Comparison of ENCODE assay signal across 8 cellular contexts in genomic region chr22:49827853-49828598, GRCh38. TPM values are rescaled to one million over a fixed set of nuclear protein-coding genes. Genes with fewer than 3 reads are reported as not detected.
DNase-seq lines count a peak whose midpoint lies in the region; ATAC-seq and TF ChIP-seq lines count a peak whose summit lies in the region.

BRD1 (minus strand) TSS chr22:49827873; CDS start chr22:49824317, 3,556 bp downstream.

- no peaks in the 10 kb centered on the region for H3K27me3 Mint-ChIP-seq in activated CD4-positive, alpha-beta memory T cell treated with anti-CD3 and anti-CD28 coated beads for 36 hours

- ATAC-seq in lung (ENCODE audit: insufficient read depth, low FRiP score) = peak; percentile 81

- CTCF ChIA-PET in activated CD4-positive, alpha-beta memory T cell treated with anti-CD3 and anti-CD28 coated beads for 36 hours (lab: Charles Lee) = no interaction called here

- WGBS in lung, 2 donors = 14 to 18% methylated on average over 43 to 54 of the region's 54 CpGs

- no peaks in the 10 kb centered on the region for H3K9me3 Mint-ChIP-seq in activated CD4-positive, alpha-beta memory T cell treated with anti-CD3 and anti-CD28 coated beads for 36 hours

- H3K36me3 ChIP-seq in lung (ENCODE audit: control insufficient read depth in 2 of 2, insufficient read depth in 2 of 2, low read length in 2 of 2) = peaks cover 5 to 16% of the 10 kb centered on the region in 2 donors

- peak; percentile 59 to 73 for DNase-seq in SHP77 (lab: John Stamatoyannopoulos, UW)
- no peak for DNase-seq in SHP77 treated with DMSO at 0.1 percent for 48 hours (lab: John Stamatoyannopoulos, UW)
- peak; percentile 36 for DNase-seq in NCI-H1105 (lab: John Stamatoyannopoulos, UW)
- peak; percentile 53 for DNase-seq in activated CD4-positive, alpha-beta memory T cell treated with anti-CD3 and anti-CD28 coated beads for 36 hours
- peak; percentile 11 for DNase-seq in effector CD8-positive, alpha-beta T cell (lab: John Stamatoyannopoulos, UW)
- DNase-seq in lung (ENCODE audit: low spot score) = no peak
- DNase-seq in stimulated activated CD8-positive, alpha-beta memory T cell treated with anti-CD3 and anti-CD28 coated beads, Interleukin-15, amount 100 ng/mL, for 48 hours (ENCODE audit: low read depth in 2 of 2) = peak; percentile 51 to 56
- no peak for DNase-seq in pons (ENCODE audit: low spot score)

- no peak for TF ChIP-seq CTCF in lung (IDR thresholded peaks at IDR 0.05; ENCODE audit: control extremely low read depth, extremely low read depth)

- no peaks in the 10 kb centered on the region for H3K9me3 ChIP-seq in lung (ENCODE audit: control insufficient read depth in 2 of 2, insufficient read depth in 1 of 2, low read length in 1 of 2)

- H3K4me1 ChIP-seq in lung (ENCODE audit: control insufficient read depth in 2 of 2, insufficient read depth in 2 of 2, low read length in 2 of 2) = peaks cover 0 to 19% of the 10 kb centered on the region in 2 donors

- intact Hi-C loops in activated CD4-positive, alpha-beta memory T cell treated with anti-CD3 and anti-CD28 coated beads for 36 hours (cut with micrococcal nuclease) = no loop called here

- peak within 1 kb of the TSS; percentile 90 for H3K4me3 Mint-ChIP-seq in activated CD4-positive, alpha-beta memory T cell treated with anti-CD3 and anti-CD28 coated beads for 36 hours

- peaks cover 29% of the 10 kb centered on the region for H3K36me3 Mint-ChIP-seq in activated CD4-positive, alpha-beta memory T cell treated with anti-CD3 and anti-CD28 coated beads for 36 hours

- peak within 1 kb of the TSS; percentile 72 for H3K4me3 ChIP-seq in lung

- no peaks in the 10 kb centered on the region for H3K27me3 ChIP-seq in lung (ENCODE audit: control insufficient read depth, insufficient read depth)

- POLR2A ChIA-PET in activated CD4-positive, alpha-beta memory T cell treated with anti-CD3 and anti-CD28 coated beads for 36 hours (lab: Charles Lee) = interaction anchor here (1.1 to 1.2 kb wide), 2 partner anchors 37 to 88 kb away, joined by 3 read pairs; no protein-coding TSS in a partner anchor

- H3K27ac ChIP-seq in lung (ENCODE audit: low read depth in 1 of 2, low read length in 1 of 2) = peak within 1 kb of the TSS; percentile 87 to 88

- peaks cover 52% of the 10 kb centered on the region for H3K4me1 Mint-ChIP-seq in activated CD4-positive, alpha-beta memory T cell treated with anti-CD3 and anti-CD28 coated beads for 36 hours (ENCODE audit: low read depth)

- H3K27ac Mint-ChIP-seq in activated CD4-positive, alpha-beta memory T cell treated with anti-CD3 and anti-CD28 coated beads for 36 hours = peak within 1 kb of the TSS; percentile 92

RNA-seq across cellular contexts. Expression of gene BRD1, which starts in this region (rescaled TPM):
- total RNA-seq in activated CD4-positive, alpha-beta memory T cell treated with anti-CD3 and anti-CD28 coated beads for 36 hours = 10 to 100 TPM; 27.5 to 30.2 TPM
- total RNA-seq in lung = 10 to 100 TPM; 36.4 to 51.5 TPM
- polyA plus RNA-seq in lung = 10 to 100 TPM; 16.6 to 19.8 TPM

Comparison
In these comparisons a context has a peak if more than half of its experiments do, and no peak if none do; other contexts are left out.
1. DNase-seq: peak in SHP77 (2 of 2), NCI-H1105 (single experiment), activated CD4-positive, alpha-beta memory T cell treated with anti-CD3 and anti-CD28 coated beads for 36 hours (single experiment), effector CD8-positive, alpha-beta T cell (single experiment) and stimulated activated CD8-positive, alpha-beta memory T cell treated with anti-CD3 and anti-CD28 coated beads, Interleukin-15, amount 100 ng/mL, for 48 hours (2 of 2); none in SHP77 treated with DMSO at 0.1 percent for 48 hours (single experiment), lung (single experiment) and pons (single experiment).